8 cellular contexts compared by ENCODE assay signal in the genomic region with DNA sequence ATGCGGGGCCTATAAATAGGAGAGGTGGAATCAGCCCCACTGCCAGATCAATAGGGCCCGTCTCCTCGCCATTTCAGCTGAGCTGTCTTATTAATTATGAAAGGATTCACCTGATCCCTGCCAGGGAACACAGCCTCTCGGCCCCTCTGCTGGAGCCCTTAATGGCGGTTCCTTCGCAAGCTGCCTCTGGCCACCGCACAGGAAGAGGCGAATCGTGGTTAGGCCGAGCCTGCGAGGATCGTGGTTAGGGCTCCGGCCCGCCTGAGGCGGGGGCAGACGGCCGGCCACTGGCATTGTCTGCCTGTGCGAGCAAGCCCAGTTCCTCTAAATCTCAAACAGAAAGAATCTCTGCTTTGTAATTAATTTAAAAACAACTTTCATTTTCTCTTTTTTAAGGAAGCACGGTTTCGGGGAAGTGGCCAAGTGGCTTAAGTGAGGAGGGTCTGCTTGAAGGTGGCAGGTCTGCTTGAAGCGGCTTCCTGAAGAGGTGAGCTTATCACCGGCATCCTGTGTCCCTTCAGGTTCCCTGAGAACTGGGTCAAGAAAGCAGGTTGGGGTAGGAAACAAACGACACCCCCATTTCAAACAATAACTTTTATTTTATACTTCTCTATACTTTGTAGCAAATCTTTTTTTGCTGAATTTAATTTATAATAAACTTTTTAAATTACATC. TPM values are rescaled to one million over a fixed set of nuclear protein-coding genes. Genes with fewer than 3 reads are reported as not detected.
DNase-seq lines count a peak whose midpoint lies in the region; ATAC-seq and TF ChIP-seq lines count a peak whose summit lies in the region.

No MANE protein-coding gene starts in this region.

- H3K79me2 ChIP-seq in ACC112 (ENCODE audit: control insufficient read depth, insufficient read depth, low read length, unreplicated experiment) (no peaks in the 10 kb centered on the region), GM23338 (replicated peaks; ENCODE audit: insufficient read depth) (no peaks in the 10 kb centered on the region)

- no peaks in the 10 kb centered on the region for H3K9me3 ChIP-seq in heart right ventricle

- H3K27me3 ChIP-seq in ACC112 (ENCODE audit: insufficient read depth, low read length) (peaks cover 94% of the 10 kb centered on the region), GM23338 (ENCODE audit: insufficient read depth) (peaks cover 100% of the 10 kb centered on the region), heart right ventricle (peaks cover 41 to 100% (median 100%) of the 10 kb centered on the region in 7 donors)

- peak overlapping the region; percentile 76 for H3K4me3 Mint-ChIP-seq in GM23338

- ATAC-seq in GM23338 (peak; percentile 10), heart right ventricle (peak in 7 of 8 donors; percentile 23 to 46 (median 30)), sciatic nerve (peak; percentile 18), GM18873 (IDR thresholded peaks at IDR 0.05; ENCODE audit: low FRiP score, unreplicated experiment) (no peak)

- H3K9me3 Mint-ChIP-seq in GM23338: peaks cover 2% of the 10 kb centered on the region; the same call in 1 of the 3 replicates

- peaks cover 21% of the 10 kb centered on the region for H4K20me1 ChIP-seq in GM23338 (replicated peaks; ENCODE audit: insufficient read depth)

- WGBS in heart right ventricle, 2 donors: 12% methylated on average over 23 of the region's 23 CpGs

- H3K36me3 ChIP-seq in ACC112 (ENCODE audit: insufficient read depth, low read length): no peaks in the 10 kb centered on the region
- H3K36me3 ChIP-seq in GM23338 (ENCODE audit: insufficient read depth): no peaks in the 10 kb centered on the region
- H3K36me3 ChIP-seq in heart right ventricle: peaks cover 0 to 8% (median 0%) of the 10 kb centered on the region in 9 donors

- H2AFZ ChIP-seq in ACC112 (ENCODE audit: low read length, unreplicated experiment): no peak overlapping the region
- H2AFZ ChIP-seq in GM23338: peak overlapping the region; percentile 76

- peaks cover 100% of the 10 kb centered on the region for H3K27me3 Mint-ChIP-seq in GM23338 (ENCODE audit: insufficient read depth, low read depth, poor library complexity)

- H3K27ac ChIP-seq in ACC112 (ENCODE audit: low read depth, low read length) (no peak overlapping the region), GM23338 (ENCODE audit: low read depth) (no peak overlapping the region), heart right ventricle (peak overlapping the region; percentile 56 to 90 (median 82))

- H3K4me2 ChIP-seq in GM23338: peak overlapping the region; percentile 99

- H3K4me1 ChIP-seq in ACC112 (ENCODE audit: control insufficient read depth, insufficient read depth, low read length, unreplicated experiment): no peaks in the 10 kb centered on the region
- peaks cover 66% of the 10 kb centered on the region for H3K4me1 ChIP-seq in GM23338 (ENCODE audit: insufficient read depth)
- peaks cover 4 to 73% (median 52%) of the 10 kb centered on the region in 9 donors for H3K4me1 ChIP-seq in heart right ventricle

- no peaks in the 10 kb centered on the region for H3K9me2 ChIP-seq in GM23338 (ENCODE audit: insufficient read depth)

- no peak for TF ChIP-seq CTCF in GM23338 (conservative IDR thresholded peaks at IDR 0.05; ENCODE audit: low read depth in 2 of 2)
- TF ChIP-seq CTCF in WI38 (IDR thresholded peaks at IDR 0.05; ENCODE audit: low read depth, low read length): no peak
- TF ChIP-seq CTCF in heart right ventricle (IDR thresholded peaks at IDR 0.05): no peak

- no peaks in the 10 kb centered on the region; the same call in 2 of the 3 replicates for H3K36me3 Mint-ChIP-seq in GM23338 (ENCODE audit: low read depth)

- peak; percentile 70 for DNase-seq in GM23338 (ENCODE audit: low spot score)
- DNase-seq in heart right ventricle: peak; percentile 11 to 36
- no peak for DNase-seq in sciatic nerve (ENCODE audit: low spot score)
- no peak for DNase-seq in A172 (ENCODE audit: low spot score)
- no peak for DNase-seq in NCI-H510A treated with DMSO at 0.1 percent for 48 hours (lab: John Stamatoyannopoulos, UW)

- peaks cover 64% of the 10 kb centered on the region for H3K4me1 Mint-ChIP-seq in GM23338

- intact Hi-C loops in heart right ventricle (cut with DNase I) (loop anchor here in 3 of 10 donors (5.0 to 10.0 kb wide), 3 partner anchors 523 to 853 kb away; no protein-coding TSS in a partner anchor), sciatic nerve (cut with DNase I) (no loop called here)

- no peak overlapping the region for H3K27ac Mint-ChIP-seq in GM23338

- H3K4me3 ChIP-seq in ACC112 (ENCODE audit: low read depth, low read length): peak overlapping the region; percentile 96
- peak overlapping the region; percentile 73 for H3K4me3 ChIP-seq in GM23338
- H3K4me3 ChIP-seq in WI38 (ENCODE audit: low read depth, low read length): peak overlapping the region; percentile 72
- H3K4me3 ChIP-seq in heart right ventricle: peak overlapping the region in 9 of 10 donors; percentile 32 to 69 (median 62)

- H3F3A ChIP-seq in GM23338 (replicated peaks; ENCODE audit: low read depth): peaks cover 12% of the 10 kb centered on the region

TF ChIP-seq in GM23338, 12 proteins besides CTCF, POLR2A, EP300 and RAD21:
- TF ChIP-seq ZNF114 (CRISPR knock-in tag; IDR thresholded peaks at IDR 0.05) (no peak), EZH2 (IDR thresholded peaks at IDR 0.05; ENCODE audit: low read depth, unreplicated experiment) (peak; percentile 83), CREB1 (CRISPR knock-in tag; IDR thresholded peaks at IDR 0.05; ENCODE audit: low read depth) (no peak), JUNB (IDR thresholded peaks at IDR 0.05; ENCODE audit: unreplicated experiment) (no peak), EZH2phosphoT487 (IDR thresholded peaks at IDR 0.05; ENCODE audit: unreplicated experiment) (peak; percentile 88), POLR2AphosphoS5 (IDR thresholded peaks at IDR 0.05; ENCODE audit: low read depth) (no peak)
- TF ChIP-seq, protein P1, sequence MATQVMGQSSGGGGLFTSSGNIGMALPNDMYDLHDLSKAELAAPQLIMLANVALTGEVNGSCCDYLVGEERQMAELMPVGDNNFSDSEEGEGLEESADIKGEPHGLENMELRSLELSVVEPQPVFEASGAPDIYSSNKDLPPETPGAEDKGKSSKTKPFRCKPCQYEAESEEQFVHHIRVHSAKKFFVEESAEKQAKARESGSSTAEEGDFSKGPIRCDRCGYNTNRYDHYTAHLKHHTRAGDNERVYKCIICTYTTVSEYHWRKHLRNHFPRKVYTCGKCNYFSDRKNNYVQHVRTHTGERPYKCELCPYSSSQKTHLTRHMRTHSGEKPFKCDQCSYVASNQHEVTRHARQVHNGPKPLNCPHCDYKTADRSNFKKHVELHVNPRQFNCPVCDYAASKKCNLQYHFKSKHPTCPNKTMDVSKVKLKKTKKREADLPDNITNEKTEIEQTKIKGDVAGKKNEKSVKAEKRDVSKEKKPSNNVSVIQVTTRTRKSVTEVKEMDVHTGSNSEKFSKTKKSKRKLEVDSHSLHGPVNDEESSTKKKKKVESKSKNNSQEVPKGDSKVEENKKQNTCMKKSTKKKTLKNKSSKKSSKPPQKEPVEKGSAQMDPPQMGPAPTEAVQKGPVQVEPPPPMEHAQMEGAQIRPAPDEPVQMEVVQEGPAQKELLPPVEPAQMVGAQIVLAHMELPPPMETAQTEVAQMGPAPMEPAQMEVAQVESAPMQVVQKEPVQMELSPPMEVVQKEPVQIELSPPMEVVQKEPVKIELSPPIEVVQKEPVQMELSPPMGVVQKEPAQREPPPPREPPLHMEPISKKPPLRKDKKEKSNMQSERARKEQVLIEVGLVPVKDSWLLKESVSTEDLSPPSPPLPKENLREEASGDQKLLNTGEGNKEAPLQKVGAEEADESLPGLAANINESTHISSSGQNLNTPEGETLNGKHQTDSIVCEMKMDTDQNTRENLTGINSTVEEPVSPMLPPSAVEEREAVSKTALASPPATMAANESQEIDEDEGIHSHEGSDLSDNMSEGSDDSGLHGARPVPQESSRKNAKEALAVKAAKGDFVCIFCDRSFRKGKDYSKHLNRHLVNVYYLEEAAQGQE (IDR thresholded peaks at IDR 0.05; ENCODE audit: unreplicated experiment): no peak
TF ChIP-seq in GM23338: peak in this region for 2.

RNA-seq across cellular contexts. Expression of gene NRN1, which starts 9.2 kb away (rescaled TPM):
- 0.23 TPM in 1 of 2 replicates, not detected in the other for total RNA-seq in GM23338 (2014; rRNA removed; shearing (Covaris generic))
- 0.42 and 0.71 TPM in 2 replicates for polyA plus RNA-seq in GM23338 (2016; fragmentation: Nextera tagmentation; extraction: Ambion mirVana)
- 10 to 100 TPM in 6 of 10 donors, 1 to 10 TPM in 4; 7.1 to 18.8 (median 10.6) TPM for total RNA-seq in heart right ventricle
- 10 to 100 TPM; 19.4 to 24.4 TPM for polyA plus RNA-seq in heart right ventricle
- total RNA-seq in sciatic nerve: 90.1 TPM
- 6.5 and 8.7 TPM in 2 replicates for total RNA-seq in A172 (2014; rRNA removed; shearing (Covaris generic))

Comparison
In these comparisons a context has a peak if more than half of its experiments do, and no peak if none do; other contexts are left out.
1. H3K27ac ChIP-seq: peak in heart right ventricle (10 of 10); none in ACC112 (single experiment) and GM23338 (single experiment).
2. DNase-seq: peak in GM23338 (single experiment) and heart right ventricle (2 of 2); none in sciatic nerve (single experiment), A172 (single experiment) and NCI-H510A treated with DMSO at 0.1 percent for 48 hours (single experiment).
3. Peak in every context shown above with its lines, with median percentiles within 50 percentile points of each other: H3K4me3 ChIP-seq.